Comparison of ENCODE assay signal across 19 cellular contexts in genomic region chr2:130805613-130806012, GRCh38. TPM values are rescaled to one million over a fixed set of nuclear protein-coding genes. Genes with fewer than 3 reads are reported as not detected.
DNase-seq lines count a peak whose midpoint lies in the region; ATAC-seq lines count a peak whose summit lies in the region.
"Had no signal": no experiment of that assay in that cellular context is flagged by ENCODE, and none has a peak within 500 bp of the region (broad histone marks: within the 10 kb centered on the region; RNA-seq: fewer than 3 reads in every experiment).

No MANE protein-coding gene starts in this region.

- no peaks in the 10 kb centered on the region for H3K9me3 ChIP-seq in T-helper 17 cell (ENCODE audit: control insufficient read depth, low read length, poor library complexity, severe bottlenecking)

- H3K4me1 Mint-ChIP-seq in stimulated activated naive CD8-positive, alpha-beta T cell treated with anti-CD3 and anti-CD28 coated beads, Interleukin-15, amount 100 ng/mL, for 72 hours, result peaks cover 29% of the 10 kb centered on the region
- peaks cover 10% of the 10 kb centered on the region for H3K4me1 Mint-ChIP-seq in T-helper 17 cell
- H3K4me1 Mint-ChIP-seq in stimulated activated effector memory CD8-positive, alpha-beta T cell treated with anti-CD3 and anti-CD28 coated beads, Interleukin-12 subunit alpha, Interleukin-12 subunit beta, amount 100 ng/mL, for 72 hours, result peaks cover 17% of the 10 kb centered on the region

- no peaks in the 10 kb centered on the region for H3K36me3 Mint-ChIP-seq in T-helper 17 cell (ENCODE audit: low read depth)
- H3K36me3 Mint-ChIP-seq in stimulated activated effector memory CD8-positive, alpha-beta T cell treated with anti-CD3 and anti-CD28 coated beads, Interleukin-12 subunit alpha, Interleukin-12 subunit beta, amount 100 ng/mL, for 72 hours, result no peaks in the 10 kb centered on the region
- H3K36me3 Mint-ChIP-seq: CD8-positive, alpha-beta T cell had no signal

- ATAC-seq in stimulated activated naive CD8-positive, alpha-beta T cell treated with anti-CD3 and anti-CD28 coated beads, Interleukin-15, amount 100 ng/mL, for 72 hours, result peak; percentile 51
- no peak for ATAC-seq in stimulated activated naive CD8-positive, alpha-beta T cell treated with anti-CD3 and anti-CD28 coated beads, Interleukin-15, Interleukin-2, amounts not matched to agents 100 U/mL and 50 U/mL, for 24 hours
- ATAC-seq in T-helper 17 cell, result no peak
- ATAC-seq in stimulated activated effector memory CD8-positive, alpha-beta T cell treated with anti-CD3 and anti-CD28 coated beads, Interleukin-12 subunit alpha, Interleukin-12 subunit beta, amount 100 ng/mL, for 72 hours, result no peak
- ATAC-seq: CD8-positive, alpha-beta T cell; GM23338; HCT116 had no signal

- DNase-seq in stimulated activated naive CD8-positive, alpha-beta T cell treated with anti-CD3 and anti-CD28 coated beads, Interleukin-15, amount 100 ng/mL, for 72 hours, result no peak
- DNase-seq in stimulated activated naive CD8-positive, alpha-beta T cell treated with anti-CD3 and anti-CD28 coated beads, Interleukin-15, Interleukin-2, amounts not matched to agents 100 U/mL and 50 U/mL, for 24 hours, result no peak
- DNase-seq in T-helper 17 cell (no peak), germinal center (ENCODE audit: low spot score) (no peak)
- DNase-seq in stimulated activated effector memory CD8-positive, alpha-beta T cell treated with anti-CD3 and anti-CD28 coated beads, Interleukin-12 subunit alpha, Interleukin-12 subunit beta, amount 100 ng/mL, for 72 hours (ENCODE audit: low spot score in 2 of 2), result no peak
- no peak for DNase-seq in activated T-cell treated with anti-CD3 and anti-CD28 coated beads, Interleukin-2, amount 50 U/mL, for 48 hours
- DNase-seq: C1 segment of cervical spinal cord; Caco-2; CD8-positive, alpha-beta T cell; DMS79; EL; GDM1; H9 had no signal

- no peaks in the 10 kb centered on the region for H3K9me3 Mint-ChIP-seq in stimulated activated naive CD8-positive, alpha-beta T cell treated with anti-CD3 and anti-CD28 coated beads, Interleukin-15, amount 100 ng/mL, for 72 hours
- H3K9me3 Mint-ChIP-seq in stimulated activated effector memory CD8-positive, alpha-beta T cell treated with anti-CD3 and anti-CD28 coated beads, Interleukin-12 subunit alpha, Interleukin-12 subunit beta, amount 100 ng/mL, for 72 hours, result no peaks in the 10 kb centered on the region
- H3K9me3 Mint-ChIP-seq: CD8-positive, alpha-beta T cell; GM23338 had no signal

- H3K27me3 Mint-ChIP-seq in stimulated activated naive CD8-positive, alpha-beta T cell treated with anti-CD3 and anti-CD28 coated beads, Interleukin-15, amount 100 ng/mL, for 72 hours, result peaks cover 33% of the 10 kb centered on the region
- peaks cover 11% of the 10 kb centered on the region for H3K27me3 Mint-ChIP-seq in T-helper 17 cell

- H3K4me3 Mint-ChIP-seq in stimulated activated naive CD8-positive, alpha-beta T cell treated with anti-CD3 and anti-CD28 coated beads, Interleukin-15, amount 100 ng/mL, for 72 hours, result no peak overlapping the region
- H3K4me3 Mint-ChIP-seq in T-helper 17 cell, result no peak overlapping the region
- no peak overlapping the region for H3K4me3 Mint-ChIP-seq in stimulated activated effector memory CD8-positive, alpha-beta T cell treated with anti-CD3 and anti-CD28 coated beads, Interleukin-12 subunit alpha, Interleukin-12 subunit beta, amount 100 ng/mL, for 72 hours
- H3K4me3 Mint-ChIP-seq: CD8-positive, alpha-beta T cell; GM23338 had no signal

- peak overlapping the region in 1 of 2 donors; percentile 6 for H3K27ac Mint-ChIP-seq in stimulated activated naive CD8-positive, alpha-beta T cell treated with anti-CD3 and anti-CD28 coated beads, Interleukin-15, amount 100 ng/mL, for 72 hours
- peak overlapping the region; percentile 72 for H3K27ac Mint-ChIP-seq in T-helper 17 cell
- H3K27ac Mint-ChIP-seq in stimulated activated effector memory CD8-positive, alpha-beta T cell treated with anti-CD3 and anti-CD28 coated beads, Interleukin-12 subunit alpha, Interleukin-12 subunit beta, amount 100 ng/mL, for 72 hours, result peak overlapping the region; percentile 10
- H3K27ac Mint-ChIP-seq: CD8-positive, alpha-beta T cell; GM23338; H9 had no signal

RNA-seq across cellular contexts. Expression of gene ARHGEF4, which starts 31.1 kb away (rescaled TPM):
- total RNA-seq in T-helper 17 cell, result 1 to 10 TPM in 1 of 2 donors, under 1 TPM in 1; 0.77 to 1.5 TPM

RNA-seq across cellular contexts. Expression of gene AMER3, which starts 50.3 kb away (rescaled TPM):
- not detected for total RNA-seq in T-helper 17 cell
- total RNA-seq: A172; A673; CD8-positive, alpha-beta T cell; GM12878; H4 had no signal
